In the genomic region with DNA sequence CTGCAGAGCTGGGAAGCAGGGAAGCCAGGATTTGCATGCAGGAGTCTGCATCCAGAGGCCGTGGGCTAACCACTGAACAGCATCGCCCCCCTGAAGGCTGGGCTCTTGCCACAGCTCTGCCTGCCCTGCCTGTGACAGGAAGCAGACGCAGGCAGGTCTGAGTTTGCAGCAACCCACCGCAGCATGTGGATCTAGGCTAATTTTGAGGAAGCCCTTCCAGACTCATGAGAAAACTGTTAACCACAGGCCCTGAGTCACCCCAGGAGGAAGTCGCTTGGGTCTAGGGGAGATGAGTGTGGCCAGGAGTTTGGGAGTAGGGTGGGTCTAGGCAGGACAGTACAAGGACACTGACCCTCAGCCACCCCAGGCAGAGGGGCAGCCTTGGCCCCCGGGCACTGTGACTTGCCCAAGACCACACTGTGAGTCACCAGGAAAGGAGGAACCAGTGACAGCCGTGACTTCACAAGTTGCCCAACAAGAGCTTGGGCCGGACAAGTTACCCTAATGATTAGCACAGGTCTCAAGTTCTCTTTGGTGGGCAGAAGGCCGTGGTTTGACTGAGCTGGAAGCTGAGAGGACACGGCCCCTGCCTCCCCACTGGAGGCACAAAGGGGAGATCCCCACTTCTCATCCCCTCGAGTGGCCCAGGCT, we compare ENCODE assay signal across 1 cellular context.
TF ChIP-seq lines count a peak whose summit lies in the region.

No MANE protein-coding gene starts in this region.

TF ChIP-seq in K562, 482 proteins besides CTCF, POLR2A, EP300 and RAD21 (continued from another document and continues in another):
- TF ChIP-seq, protein P1, sequence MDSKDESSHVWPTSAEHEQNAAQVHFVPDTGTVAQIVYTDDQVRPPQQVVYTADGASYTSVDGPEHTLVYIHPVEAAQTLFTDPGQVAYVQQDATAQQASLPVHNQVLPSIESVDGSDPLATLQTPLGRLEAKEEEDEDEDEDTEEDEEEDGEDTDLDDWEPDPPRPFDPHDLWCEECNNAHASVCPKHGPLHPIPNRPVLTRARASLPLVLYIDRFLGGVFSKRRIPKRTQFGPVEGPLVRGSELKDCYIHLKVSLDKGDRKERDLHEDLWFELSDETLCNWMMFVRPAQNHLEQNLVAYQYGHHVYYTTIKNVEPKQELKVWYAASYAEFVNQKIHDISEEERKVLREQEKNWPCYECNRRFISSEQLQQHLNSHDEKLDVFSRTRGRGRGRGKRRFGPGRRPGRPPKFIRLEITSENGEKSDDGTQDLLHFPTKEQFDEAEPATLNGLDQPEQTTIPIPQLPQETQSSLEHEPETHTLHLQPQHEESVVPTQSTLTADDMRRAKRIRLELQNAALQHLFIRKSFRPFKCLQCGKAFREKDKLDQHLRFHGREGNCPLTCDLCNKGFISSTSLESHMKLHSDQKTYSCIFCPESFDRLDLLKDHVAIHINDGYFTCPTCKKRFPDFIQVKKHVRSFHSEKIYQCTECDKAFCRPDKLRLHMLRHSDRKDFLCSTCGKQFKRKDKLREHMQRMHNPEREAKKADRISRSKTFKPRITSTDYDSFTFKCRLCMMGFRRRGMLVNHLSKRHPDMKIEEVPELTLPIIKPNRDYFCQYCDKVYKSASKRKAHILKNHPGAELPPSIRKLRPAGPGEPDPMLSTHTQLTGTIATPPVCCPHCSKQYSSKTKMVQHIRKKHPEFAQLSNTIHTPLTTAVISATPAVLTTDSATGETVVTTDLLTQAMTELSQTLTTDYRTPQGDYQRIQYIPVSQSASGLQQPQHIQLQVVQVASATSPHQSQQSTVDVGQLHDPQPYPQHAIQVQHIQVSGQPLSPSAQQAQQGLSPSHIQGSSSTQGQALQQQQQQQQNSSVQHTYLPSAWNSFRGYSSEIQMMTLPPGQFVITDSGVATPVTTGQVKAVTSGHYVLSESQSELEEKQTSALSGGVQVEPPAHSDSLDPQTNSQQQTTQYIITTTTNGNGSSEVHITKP (IDR thresholded peaks at IDR 0.05; ENCODE audit: partially characterized antibody): no peak
- no peak for TF ChIP-seq TRIM28 (IDR thresholded peaks at IDR 0.05)
- TF ChIP-seq NCOA1 (IDR thresholded peaks at IDR 0.05; ENCODE audit: low read depth): no peak
- TF ChIP-seq RAD51 (IDR thresholded peaks at IDR 0.05; ENCODE audit: borderline replicate concordance, low read depth): no peak
- TF ChIP-seq, protein P2, sequence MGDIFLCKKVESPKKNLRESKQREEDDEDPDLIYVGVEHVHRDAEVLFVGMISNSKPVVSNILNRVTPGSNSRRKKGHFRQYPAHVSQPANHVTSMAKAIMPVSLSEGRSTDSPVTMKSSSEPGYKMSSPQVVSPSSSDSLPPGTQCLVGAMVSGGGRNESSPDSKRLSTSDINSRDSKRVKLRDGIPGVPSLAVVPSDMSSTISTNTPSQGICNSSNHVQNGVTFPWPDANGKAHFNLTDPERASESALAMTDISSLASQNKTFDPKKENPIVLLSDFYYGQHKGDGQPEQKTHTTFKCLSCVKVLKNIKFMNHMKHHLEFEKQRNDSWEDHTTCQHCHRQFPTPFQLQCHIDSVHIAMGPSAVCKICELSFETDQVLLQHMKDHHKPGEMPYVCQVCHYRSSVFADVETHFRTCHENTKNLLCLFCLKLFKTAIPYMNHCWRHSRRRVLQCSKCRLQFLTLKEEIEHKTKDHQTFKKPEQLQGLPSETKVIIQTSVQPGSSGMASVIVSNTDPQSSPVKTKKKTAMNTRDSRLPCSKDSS (IDR thresholded peaks at IDR 0.05; ENCODE audit: low read depth, partially characterized antibody): no peak
- no peak for TF ChIP-seq CSDE1 (IDR thresholded peaks at IDR 0.05)
- TF ChIP-seq, protein P3, sequence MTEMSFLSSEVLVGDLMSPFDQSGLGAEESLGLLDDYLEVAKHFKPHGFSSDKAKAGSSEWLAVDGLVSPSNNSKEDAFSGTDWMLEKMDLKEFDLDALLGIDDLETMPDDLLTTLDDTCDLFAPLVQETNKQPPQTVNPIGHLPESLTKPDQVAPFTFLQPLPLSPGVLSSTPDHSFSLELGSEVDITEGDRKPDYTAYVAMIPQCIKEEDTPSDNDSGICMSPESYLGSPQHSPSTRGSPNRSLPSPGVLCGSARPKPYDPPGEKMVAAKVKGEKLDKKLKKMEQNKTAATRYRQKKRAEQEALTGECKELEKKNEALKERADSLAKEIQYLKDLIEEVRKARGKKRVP (CRISPR knock-in tag; IDR thresholded peaks at IDR 0.05): peak; percentile 77
- TF ChIP-seq, protein P4, sequence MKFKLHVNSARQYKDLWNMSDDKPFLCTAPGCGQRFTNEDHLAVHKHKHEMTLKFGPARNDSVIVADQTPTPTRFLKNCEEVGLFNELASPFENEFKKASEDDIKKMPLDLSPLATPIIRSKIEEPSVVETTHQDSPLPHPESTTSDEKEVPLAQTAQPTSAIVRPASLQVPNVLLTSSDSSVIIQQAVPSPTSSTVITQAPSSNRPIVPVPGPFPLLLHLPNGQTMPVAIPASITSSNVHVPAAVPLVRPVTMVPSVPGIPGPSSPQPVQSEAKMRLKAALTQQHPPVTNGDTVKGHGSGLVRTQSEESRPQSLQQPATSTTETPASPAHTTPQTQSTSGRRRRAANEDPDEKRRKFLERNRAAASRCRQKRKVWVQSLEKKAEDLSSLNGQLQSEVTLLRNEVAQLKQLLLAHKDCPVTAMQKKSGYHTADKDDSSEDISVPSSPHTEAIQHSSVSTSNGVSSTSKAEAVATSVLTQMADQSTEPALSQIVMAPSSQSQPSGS (CRISPR knock-in tag; IDR thresholded peaks at IDR 0.05): no peak
- TF ChIP-seq ZNF586 (CRISPR knock-in tag; conservative IDR thresholded peaks at IDR 0.05): peak; percentile 54; the same call in 1 of the 2 replicates
- 0 out of 2 replicates have a peak, but pooled peaks have one; percentile 8 for TF ChIP-seq ZNF668 (CRISPR knock-in tag; IDR thresholded peaks at IDR 0.05)
- TF ChIP-seq ZNF282 (CRISPR knock-in tag; IDR thresholded peaks at IDR 0.05): no peak
- TF ChIP-seq POLR2H (tag; IDR thresholded peaks at IDR 0.05; ENCODE audit: low read depth): no peak
- TF ChIP-seq, protein P5, sequence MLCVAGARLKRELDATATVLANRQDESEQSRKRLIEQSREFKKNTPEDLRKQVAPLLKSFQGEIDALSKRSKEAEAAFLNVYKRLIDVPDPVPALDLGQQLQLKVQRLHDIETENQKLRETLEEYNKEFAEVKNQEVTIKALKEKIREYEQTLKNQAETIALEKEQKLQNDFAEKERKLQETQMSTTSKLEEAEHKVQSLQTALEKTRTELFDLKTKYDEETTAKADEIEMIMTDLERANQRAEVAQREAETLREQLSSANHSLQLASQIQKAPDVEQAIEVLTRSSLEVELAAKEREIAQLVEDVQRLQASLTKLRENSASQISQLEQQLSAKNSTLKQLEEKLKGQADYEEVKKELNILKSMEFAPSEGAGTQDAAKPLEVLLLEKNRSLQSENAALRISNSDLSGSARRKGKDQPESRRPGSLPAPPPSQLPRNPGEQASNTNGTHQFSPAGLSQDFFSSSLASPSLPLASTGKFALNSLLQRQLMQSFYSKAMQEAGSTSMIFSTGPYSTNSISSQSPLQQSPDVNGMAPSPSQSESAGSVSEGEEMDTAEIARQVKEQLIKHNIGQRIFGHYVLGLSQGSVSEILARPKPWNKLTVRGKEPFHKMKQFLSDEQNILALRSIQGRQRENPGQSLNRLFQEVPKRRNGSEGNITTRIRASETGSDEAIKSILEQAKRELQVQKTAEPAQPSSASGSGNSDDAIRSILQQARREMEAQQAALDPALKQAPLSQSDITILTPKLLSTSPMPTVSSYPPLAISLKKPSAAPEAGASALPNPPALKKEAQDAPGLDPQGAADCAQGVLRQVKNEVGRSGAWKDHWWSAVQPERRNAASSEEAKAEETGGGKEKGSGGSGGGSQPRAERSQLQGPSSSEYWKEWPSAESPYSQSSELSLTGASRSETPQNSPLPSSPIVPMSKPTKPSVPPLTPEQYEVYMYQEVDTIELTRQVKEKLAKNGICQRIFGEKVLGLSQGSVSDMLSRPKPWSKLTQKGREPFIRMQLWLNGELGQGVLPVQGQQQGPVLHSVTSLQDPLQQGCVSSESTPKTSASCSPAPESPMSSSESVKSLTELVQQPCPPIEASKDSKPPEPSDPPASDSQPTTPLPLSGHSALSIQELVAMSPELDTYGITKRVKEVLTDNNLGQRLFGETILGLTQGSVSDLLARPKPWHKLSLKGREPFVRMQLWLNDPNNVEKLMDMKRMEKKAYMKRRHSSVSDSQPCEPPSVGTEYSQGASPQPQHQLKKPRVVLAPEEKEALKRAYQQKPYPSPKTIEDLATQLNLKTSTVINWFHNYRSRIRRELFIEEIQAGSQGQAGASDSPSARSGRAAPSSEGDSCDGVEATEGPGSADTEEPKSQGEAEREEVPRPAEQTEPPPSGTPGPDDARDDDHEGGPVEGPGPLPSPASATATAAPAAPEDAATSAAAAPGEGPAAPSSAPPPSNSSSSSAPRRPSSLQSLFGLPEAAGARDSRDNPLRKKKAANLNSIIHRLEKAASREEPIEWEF (CRISPR knock-in tag; IDR thresholded peaks at IDR 0.05): no peak
- TF ChIP-seq PHB2 (IDR thresholded peaks at IDR 0.05; ENCODE audit: low read depth): no peak
- TF ChIP-seq HDAC3 (IDR thresholded peaks at IDR 0.05; ENCODE audit: borderline replicate concordance, partially characterized antibody): no peak
- TF ChIP-seq ZNF778 (CRISPR knock-in tag; IDR thresholded peaks at IDR 0.05): no peak
- peak; percentile 76; the same call in 1 of the 2 replicates for TF ChIP-seq ERF (CRISPR knock-in tag; IDR thresholded peaks at IDR 0.05)
- no peak for TF ChIP-seq ESRRB (CRISPR knock-in tag; IDR thresholded peaks at IDR 0.05; ENCODE audit: borderline replicate concordance)
- peak; percentile 62; the same call in 1 of the 2 replicates for TF ChIP-seq MEF2D (tag; conservative IDR thresholded peaks at IDR 0.05; ENCODE audit: low read depth)
- no peak for TF ChIP-seq ZNF785 (CRISPR knock-in tag; IDR thresholded peaks at IDR 0.05)
- TF ChIP-seq, protein P6, sequence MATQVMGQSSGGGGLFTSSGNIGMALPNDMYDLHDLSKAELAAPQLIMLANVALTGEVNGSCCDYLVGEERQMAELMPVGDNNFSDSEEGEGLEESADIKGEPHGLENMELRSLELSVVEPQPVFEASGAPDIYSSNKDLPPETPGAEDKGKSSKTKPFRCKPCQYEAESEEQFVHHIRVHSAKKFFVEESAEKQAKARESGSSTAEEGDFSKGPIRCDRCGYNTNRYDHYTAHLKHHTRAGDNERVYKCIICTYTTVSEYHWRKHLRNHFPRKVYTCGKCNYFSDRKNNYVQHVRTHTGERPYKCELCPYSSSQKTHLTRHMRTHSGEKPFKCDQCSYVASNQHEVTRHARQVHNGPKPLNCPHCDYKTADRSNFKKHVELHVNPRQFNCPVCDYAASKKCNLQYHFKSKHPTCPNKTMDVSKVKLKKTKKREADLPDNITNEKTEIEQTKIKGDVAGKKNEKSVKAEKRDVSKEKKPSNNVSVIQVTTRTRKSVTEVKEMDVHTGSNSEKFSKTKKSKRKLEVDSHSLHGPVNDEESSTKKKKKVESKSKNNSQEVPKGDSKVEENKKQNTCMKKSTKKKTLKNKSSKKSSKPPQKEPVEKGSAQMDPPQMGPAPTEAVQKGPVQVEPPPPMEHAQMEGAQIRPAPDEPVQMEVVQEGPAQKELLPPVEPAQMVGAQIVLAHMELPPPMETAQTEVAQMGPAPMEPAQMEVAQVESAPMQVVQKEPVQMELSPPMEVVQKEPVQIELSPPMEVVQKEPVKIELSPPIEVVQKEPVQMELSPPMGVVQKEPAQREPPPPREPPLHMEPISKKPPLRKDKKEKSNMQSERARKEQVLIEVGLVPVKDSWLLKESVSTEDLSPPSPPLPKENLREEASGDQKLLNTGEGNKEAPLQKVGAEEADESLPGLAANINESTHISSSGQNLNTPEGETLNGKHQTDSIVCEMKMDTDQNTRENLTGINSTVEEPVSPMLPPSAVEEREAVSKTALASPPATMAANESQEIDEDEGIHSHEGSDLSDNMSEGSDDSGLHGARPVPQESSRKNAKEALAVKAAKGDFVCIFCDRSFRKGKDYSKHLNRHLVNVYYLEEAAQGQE (CRISPR knock-in tag; IDR thresholded peaks at IDR 0.05; ENCODE audit: low read depth): peak; percentile 63; the same call in 1 of the 2 replicates
- TF ChIP-seq MCM5 (IDR thresholded peaks at IDR 0.05; ENCODE audit: low read depth): no peak
- no peak for TF ChIP-seq HNRNPL (IDR thresholded peaks at IDR 0.05; ENCODE audit: low read depth, low read length)
- TF ChIP-seq, protein P7, sequence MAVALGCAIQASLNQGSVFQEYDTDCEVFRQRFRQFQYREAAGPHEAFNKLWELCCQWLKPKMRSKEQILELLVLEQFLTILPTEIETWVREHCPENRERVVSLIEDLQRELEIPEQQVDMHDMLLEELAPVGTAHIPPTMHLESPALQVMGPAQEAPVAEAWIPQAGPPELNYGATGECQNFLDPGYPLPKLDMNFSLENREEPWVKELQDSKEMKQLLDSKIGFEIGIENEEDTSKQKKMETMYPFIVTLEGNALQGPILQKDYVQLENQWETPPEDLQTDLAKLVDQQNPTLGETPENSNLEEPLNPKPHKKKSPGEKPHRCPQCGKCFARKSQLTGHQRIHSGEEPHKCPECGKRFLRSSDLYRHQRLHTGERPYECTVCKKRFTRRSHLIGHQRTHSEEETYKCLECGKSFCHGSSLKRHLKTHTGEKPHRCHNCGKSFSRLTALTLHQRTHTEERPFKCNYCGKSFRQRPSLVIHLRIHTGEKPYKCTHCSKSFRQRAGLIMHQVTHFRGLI (CRISPR knock-in tag; IDR thresholded peaks at IDR 0.05): no peak; the same call in 1 of the 2 replicates
- no peak; the same call in 1 of the 2 replicates for TF ChIP-seq SUPT5H (IDR thresholded peaks at IDR 0.05)
- TF ChIP-seq, protein P8, sequence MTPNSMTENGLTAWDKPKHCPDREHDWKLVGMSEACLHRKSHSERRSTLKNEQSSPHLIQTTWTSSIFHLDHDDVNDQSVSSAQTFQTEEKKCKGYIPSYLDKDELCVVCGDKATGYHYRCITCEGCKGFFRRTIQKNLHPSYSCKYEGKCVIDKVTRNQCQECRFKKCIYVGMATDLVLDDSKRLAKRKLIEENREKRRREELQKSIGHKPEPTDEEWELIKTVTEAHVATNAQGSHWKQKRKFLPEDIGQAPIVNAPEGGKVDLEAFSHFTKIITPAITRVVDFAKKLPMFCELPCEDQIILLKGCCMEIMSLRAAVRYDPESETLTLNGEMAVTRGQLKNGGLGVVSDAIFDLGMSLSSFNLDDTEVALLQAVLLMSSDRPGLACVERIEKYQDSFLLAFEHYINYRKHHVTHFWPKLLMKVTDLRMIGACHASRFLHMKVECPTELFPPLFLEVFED (CRISPR knock-in tag; conservative IDR thresholded peaks at IDR 0.05): peak; percentile 38; the same call in 1 of the 2 replicates
- peak; percentile 93; the same call in 1 of the 2 replicates for TF ChIP-seq ZNF589 (CRISPR knock-in tag; IDR thresholded peaks at IDR 0.05; ENCODE audit: low read depth)
- TF ChIP-seq ZNF584 (CRISPR knock-in tag; IDR thresholded peaks at IDR 0.05; ENCODE audit: low read depth): peak; percentile 66; the same call in 1 of the 2 replicates
- peak; percentile 76 for TF ChIP-seq ZNF76 (CRISPR knock-in tag; IDR thresholded peaks at IDR 0.05; ENCODE audit: borderline replicate concordance)
- TF ChIP-seq NFIC (IDR thresholded peaks at IDR 0.05): no peak; the same call in 1 of the 2 replicates
- TF ChIP-seq SREBF1 (IDR thresholded peaks at IDR 0.05; ENCODE audit: borderline replicate concordance, low read depth, low read length): no peak
- TF ChIP-seq, protein P9, sequence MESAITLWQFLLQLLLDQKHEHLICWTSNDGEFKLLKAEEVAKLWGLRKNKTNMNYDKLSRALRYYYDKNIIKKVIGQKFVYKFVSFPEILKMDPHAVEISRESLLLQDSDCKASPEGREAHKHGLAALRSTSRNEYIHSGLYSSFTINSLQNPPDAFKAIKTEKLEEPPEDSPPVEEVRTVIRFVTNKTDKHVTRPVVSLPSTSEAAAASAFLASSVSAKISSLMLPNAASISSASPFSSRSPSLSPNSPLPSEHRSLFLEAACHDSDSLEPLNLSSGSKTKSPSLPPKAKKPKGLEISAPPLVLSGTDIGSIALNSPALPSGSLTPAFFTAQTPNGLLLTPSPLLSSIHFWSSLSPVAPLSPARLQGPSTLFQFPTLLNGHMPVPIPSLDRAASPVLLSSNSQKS (CRISPR knock-in tag; IDR thresholded peaks at IDR 0.05): 0 out of 2 replicates have a peak, but pooled peaks have one; percentile 14
- no peak for TF ChIP-seq TGIF2 (CRISPR knock-in tag; IDR thresholded peaks at IDR 0.05)
